ENCODE assay signal across 25 cellular contexts in the genomic region with DNA sequence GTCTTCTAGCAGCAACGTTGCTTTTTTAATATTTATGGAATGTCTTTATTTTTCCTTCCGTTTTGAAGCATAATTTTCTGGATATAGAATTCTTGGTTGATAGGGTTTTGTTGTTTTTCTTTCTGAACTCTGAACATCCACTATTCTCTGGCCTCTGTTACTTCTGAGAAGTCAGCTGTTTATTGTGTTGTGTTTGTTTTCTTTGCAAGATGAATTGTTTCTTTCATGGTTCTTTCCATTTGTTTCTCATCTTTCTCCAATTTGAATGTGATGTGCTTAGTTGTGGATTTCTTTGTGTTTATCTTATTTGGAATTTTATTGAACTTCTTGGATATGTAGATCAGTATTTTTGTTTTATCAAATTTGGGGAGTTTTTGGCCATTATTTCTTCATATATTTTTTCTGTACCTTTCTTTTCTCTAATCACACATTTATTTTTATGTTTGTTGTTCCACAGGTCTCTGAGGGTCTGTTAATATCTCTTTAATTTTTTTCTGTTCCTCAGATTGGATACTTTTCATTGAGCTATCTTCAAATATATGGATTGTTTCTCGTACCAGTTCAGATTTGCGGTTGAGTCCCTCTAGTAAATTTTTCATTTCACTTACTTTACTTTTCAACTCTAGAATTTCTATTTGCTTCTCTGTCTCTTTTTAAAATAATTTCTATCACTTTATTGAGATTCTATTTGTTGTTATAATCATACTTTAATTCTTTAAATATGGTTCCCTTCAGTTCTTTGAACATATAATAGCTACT.
"Had no signal": no experiment of that assay in that cellular context is flagged by ENCODE, and none has a peak within 500 bp of the region (broad histone marks: within the 10 kb centered on the region; RNA-seq: fewer than 3 reads in every experiment).

No MANE protein-coding gene starts in this region.

- H3K36me3 ChIP-seq: gastrocnemius medialis, lower lobe of right lung, neural progenitor cell, transverse colon, upper lobe of right lung, uterus had no signal

- H3K9me3 ChIP-seq: gastrocnemius medialis, suprapubic skin, upper lobe of right lung, uterus had no signal

- H2AFZ ChIP-seq: neural progenitor cell, parathyroid adenoma had no signal

- H3K4me3 ChIP-seq: gastrocnemius medialis, lower lobe of right lung, mucosa of descending colon, neural progenitor cell, smooth muscle cell, suprapubic skin, transverse colon, upper lobe of right lung, uterus had no signal

- H3K27me3 ChIP-seq: gastrocnemius medialis, neural progenitor cell, suprapubic skin, transverse colon, upper lobe of right lung, uterus had no signal

- DNase-seq: effector CD8-positive, alpha-beta T cell; endodermal cell; foreskin fibroblast; gastrocnemius medialis; head of caudate nucleus; left ventricle myocardium superior; lower lobe of right lung; mucosa of descending colon; naive B cell; stimulated activated CD4-positive, alpha-beta T cell treated with anti-CD3 and anti-CD28 coated beads, Interleukin-12 subunit alpha, Interleukin-12 subunit beta, amount 100 ng/mL, for 4 hours; stimulated activated CD4-positive, alpha-beta T cell treated with anti-CD3 and anti-CD28 coated beads, Interleukin-1b, Interleukin-23, amount 100 ng/mL, for 48 hours; stimulated activated CD4-positive, alpha-beta T cell treated with anti-CD3 and anti-CD28 coated beads, Interleukin-4, amount 100 ng/mL, for 1 hour; stimulated activated CD8-positive, alpha-beta memory T cell treated with anti-CD3 and anti-CD28 coated beads, Interleukin-4, amount 100 ng/mL, for 48 hours; stimulated activated naive CD4-positive, alpha-beta T cell; stimulated activated naive CD8-positive, alpha-beta T cell treated with anti-CD3 and anti-CD28 coated beads, Interleukin-15, amount 100 ng/mL, for 72 hours; transverse colon; upper lobe of right lung; uterus had no signal

- H3K9ac ChIP-seq: neural progenitor cell, parathyroid adenoma had no signal

- ATAC-seq: gastrocnemius medialis; left ventricle myocardium superior; natural killer cell treated with Interleukin-12 subunit alpha and Interleukin-12 subunit beta and Interleukin-15 and Interleukin-18, amount 100 ng/mL, for 72 hours; sciatic nerve; upper lobe of right lung had no signal

- H3K27ac ChIP-seq: epithelial cell of prostate, gastrocnemius medialis, lower lobe of right lung, neural progenitor cell, parathyroid adenoma, suprapubic skin, transverse colon, upper lobe of right lung, uterus had no signal

- H3K4me1 ChIP-seq: parathyroid adenoma had no signal

- H3K4me2 ChIP-seq: neural progenitor cell, smooth muscle cell had no signal
